9 cellular contexts compared by ENCODE assay signal in genomic region chr1:3623441-3624150, GRCh38. TPM values are rescaled to one million over a fixed set of nuclear protein-coding genes. Genes with fewer than 3 reads are reported as not detected.
A peak's percentile ranks its signal among the peaks of the same experiment; 100 is the strongest.
DNase-seq lines count a peak whose midpoint lies in the region; ATAC-seq and TF ChIP-seq lines count a peak whose summit lies in the region.
"Had no signal": no experiment of that assay in that cellular context is flagged by ENCODE, and none has a peak within 500 bp of the region (broad histone marks: within the 10 kb centered on the region; RNA-seq: fewer than 3 reads in every experiment).

No MANE protein-coding gene starts in this region.

- TF ChIP-seq EP300 in transverse colon (IDR thresholded peaks at IDR 0.05; ENCODE audit: low read depth): no peak

- peaks cover 7 to 13% of the 10 kb centered on the region in 2 donors for H3K36me3 ChIP-seq in lung (ENCODE audit: control insufficient read depth in 2 of 2, insufficient read depth in 2 of 2, low read length in 2 of 2)
- peaks cover 0 to 16% (median 5%) of the 10 kb centered on the region in 4 donors for H3K36me3 ChIP-seq in transverse colon

- CTCF ChIA-PET in MCF 10A (lab: Yijun Ruan, JAX): interaction anchor here (0.5 to 6.7 kb wide), 15 partner anchors 9 to 336 kb away, joined by 3 to 84 read pairs (median 4); no protein-coding TSS in a partner anchor

- H3K4me1 ChIP-seq in lung (ENCODE audit: control insufficient read depth in 2 of 2, insufficient read depth in 2 of 2, low read length in 2 of 2): peaks cover 6 to 10% of the 10 kb centered on the region in 2 donors
- H3K4me1 ChIP-seq in transverse colon: peaks cover 15 to 30% (median 26%) of the 10 kb centered on the region in 4 donors

- intact Hi-C loops in MCF 10A (cut with micrococcal nuclease) (loop anchor here (5.0 kb wide), 1 partner anchor 174 kb away; the partner anchor contains the start of gene LRRC47), transverse colon (cut with DNase I; ENCODE audit: low total_unique reads) (loop anchor here (10.0 kb wide), 1 partner anchor 1429 kb away; the partner anchor contains the start of gene FAAP20)

- no peak for DNase-seq in activated T-cell treated with anti-CD3 and anti-CD28 coated beads, Interleukin-2, amount 50 U/mL, for 4 hours
- no peak for DNase-seq in activated T-cell treated with anti-CD3 and anti-CD28 coated beads, Interleukin-2, amount 50 U/mL, for 48 hours
- DNase-seq in MCF 10A (ENCODE audit: unreplicated experiment): no peak
- no peak for DNase-seq in lung (ENCODE audit: low spot score)
- DNase-seq in transverse colon: no peak
- no peak for DNase-seq in G401 (ENCODE audit: low spot score)
- DNase-seq in HUDEP-2 (lab: John Stamatoyannopoulos, UW; ENCODE audit: unreplicated experiment in 76 of 76): no peak
- DNase-seq: NCI-H774 had no signal

- peak overlapping the region; percentile 93 for H3K4me3 Mint-ChIP-seq in activated T-cell treated with anti-CD3 and anti-CD28 coated beads, Interleukin-2, amount 50 U/mL, for 4 hours
- peak overlapping the region; percentile 98 for H3K4me3 Mint-ChIP-seq in MCF 10A (ENCODE audit: unreplicated experiment)

- H3K9me3 Mint-ChIP-seq in activated T-cell treated with anti-CD3 and anti-CD28 coated beads, Interleukin-2, amount 50 U/mL, for 4 hours: no peaks in the 10 kb centered on the region
- H3K9me3 Mint-ChIP-seq in MCF 10A (ENCODE audit: unreplicated experiment): no peaks in the 10 kb centered on the region

- H3K4me3 ChIP-seq in lung (peak overlapping the region; percentile 78), transverse colon (peak overlapping the region; percentile 78 to 98 (median 94))

- H3K4me1 Mint-ChIP-seq in activated T-cell treated with anti-CD3 and anti-CD28 coated beads, Interleukin-2, amount 50 U/mL, for 4 hours (ENCODE audit: low read depth): peaks cover 50% of the 10 kb centered on the region
- peaks cover 33% of the 10 kb centered on the region for H3K4me1 Mint-ChIP-seq in MCF 10A (ENCODE audit: insufficient read depth, unreplicated experiment)

- TF ChIP-seq CTCF in MCF 10A (IDR thresholded peaks at IDR 0.05; ENCODE audit: unreplicated experiment): no peak
- no peak for TF ChIP-seq CTCF in lung (IDR thresholded peaks at IDR 0.05; ENCODE audit: control extremely low read depth, extremely low read depth)
- no peak for TF ChIP-seq CTCF in transverse colon (IDR thresholded peaks at IDR 0.05)

- no peak for ATAC-seq in activated T-cell treated with anti-CD3 and anti-CD28 coated beads, Interleukin-2, amount 50 U/mL, for 4 hours
- no peak for ATAC-seq in lung (ENCODE audit: insufficient read depth, low FRiP score)
- no peak for ATAC-seq in GM19035 (IDR thresholded peaks at IDR 0.05; ENCODE audit: unreplicated experiment)

- H3K27ac ChIP-seq in lung (ENCODE audit: low read depth in 1 of 2, low read length in 1 of 2) (no peak overlapping the region), transverse colon (peak overlapping the region; percentile 82 to 94 (median 92))

- POLR2A ChIA-PET in MCF 10A (lab: Yijun Ruan, JAX): interaction anchor here (0.6 to 2.3 kb wide), 15 partner anchors 9 to 182 kb away, joined by 3 to 10 read pairs (median 3); partner anchors contain the start of gene WRAP73

- H3K27me3 ChIP-seq in lung (ENCODE audit: control insufficient read depth, insufficient read depth) (no peaks in the 10 kb centered on the region), transverse colon (no peaks in the 10 kb centered on the region)

- TF ChIP-seq POLR2A in transverse colon (IDR thresholded peaks at IDR 0.05): no peak

- H3K27me3 Mint-ChIP-seq in activated T-cell treated with anti-CD3 and anti-CD28 coated beads, Interleukin-2, amount 50 U/mL, for 4 hours (ENCODE audit: low read depth): no peaks in the 10 kb centered on the region
- no peaks in the 10 kb centered on the region for H3K27me3 Mint-ChIP-seq in MCF 10A (ENCODE audit: insufficient read depth, unreplicated experiment)

- in situ Hi-C loops in transverse colon (cut with MboI; ENCODE audit: low pct_ligation_motif_present in 1 of 4, low pct_unique_long_range_greater_than_20kb in 1 of 4, low sequenced_read_pairs in 3 of 4): loop anchor here in 1 of 4 donors (10.0 kb wide), 1 partner anchor 139 kb away; no protein-coding TSS in a partner anchor
- in situ Hi-C loops in G401 (cut with HindIII; ENCODE audit: low sequenced_read_pairs): no loop called here

- H3K27ac Mint-ChIP-seq in MCF 10A (ENCODE audit: low read depth, unreplicated experiment): peak overlapping the region; percentile 87

- WGBS in lung, 2 donors: 33 to 34% methylated on average over 21 of the region's 21 CpGs
- 39 to 44% methylated on average over 14 to 21 of the region's 21 CpGs for WGBS in transverse colon (ENCODE audit: low coverage in 1 of 2), 2 donors

- no TSS peak for BruUV-seq in MCF 10A (replicated peaks; lab: Mats Ljungman, UMichigan)

- no peaks in the 10 kb centered on the region for H3K36me3 Mint-ChIP-seq in activated T-cell treated with anti-CD3 and anti-CD28 coated beads, Interleukin-2, amount 50 U/mL, for 4 hours (ENCODE audit: insufficient read depth)
- peaks cover 23% of the 10 kb centered on the region for H3K36me3 Mint-ChIP-seq in MCF 10A (ENCODE audit: insufficient read depth, unreplicated experiment)

- H3K9me3 ChIP-seq in lung (ENCODE audit: control insufficient read depth in 2 of 2, insufficient read depth in 1 of 2, low read length in 1 of 2) (no peaks in the 10 kb centered on the region), transverse colon (no peaks in the 10 kb centered on the region)

RNA-seq across cellular contexts. Expression of gene TPRG1L, which starts 1.2 kb away (rescaled TPM):
- 10 to 100 TPM; 15.0 to 17.6 (median 16.0) TPM for total RNA-seq in activated T-cell treated with anti-CD3 and anti-CD28 coated beads, Interleukin-2, amount 50 U/mL, for 4 hours
- total RNA-seq in MCF 10A (2022) (21.9 and 29.7 TPM in 2 replicates), lung (10 to 100 TPM; 30.7 to 46.6 TPM), transverse colon (10 to 100 TPM; 24.5 to 86.8 (median 56.0) TPM)
- polyA plus RNA-seq in lung: 10 to 100 TPM; 24.1 to 35.1 TPM
- total RNA-seq in G401 (2014; rRNA removed; shearing (Covaris generic)): 19.2 and 21.7 TPM in 2 replicates

RNA-seq across cellular contexts. Expression of gene MEGF6, which starts 12.3 kb away (rescaled TPM):
- under 1 TPM; 0.43 to 0.98 (median 0.84) TPM for total RNA-seq in activated T-cell treated with anti-CD3 and anti-CD28 coated beads, Interleukin-2, amount 50 U/mL, for 4 hours
- total RNA-seq in MCF 10A (2022) (12.9 and 14.3 TPM in 2 replicates), lung (10 to 100 TPM; 44.1 to 54.2 TPM), transverse colon (10 to 100 TPM in 2 of 4 donors, 1 to 10 TPM in 2; 4.1 to 27.1 (median 11.4) TPM)
- polyA plus RNA-seq in lung: 10 to 100 TPM; 17.7 to 52.4 TPM
- total RNA-seq in G401 (2014; rRNA removed; shearing (Covaris generic)): 8.1 and 8.7 TPM in 2 replicates

RNA-seq across cellular contexts. Expression of gene WRAP73, which starts 26.3 kb away (rescaled TPM):
- total RNA-seq in activated T-cell treated with anti-CD3 and anti-CD28 coated beads, Interleukin-2, amount 50 U/mL, for 4 hours: 10 to 100 TPM; 32.7 to 36.3 (median 34.5) TPM
- total RNA-seq in MCF 10A (2022) (25.3 and 29.8 TPM in 2 replicates), lung (10 to 100 TPM; 17.3 to 24.7 TPM), transverse colon (10 to 100 TPM; 19.7 to 30.4 (median 25.5) TPM)
- 10 to 100 TPM; 20.9 to 25.3 TPM for polyA plus RNA-seq in lung
- total RNA-seq in G401 (2014; rRNA removed; shearing (Covaris generic)): 34.5 and 40.8 TPM in 2 replicates

RNA-seq across cellular contexts. Expression of gene TP73, which starts 28.7 kb away (rescaled TPM):
- under 1 TPM; 0.05 to 0.16 (median 0.08) TPM for total RNA-seq in activated T-cell treated with anti-CD3 and anti-CD28 coated beads, Interleukin-2, amount 50 U/mL, for 4 hours
- total RNA-seq in MCF 10A (2022): 0.37 and 0.82 TPM in 2 replicates
- total RNA-seq in lung: 10 to 100 TPM in 1 of 2 donors, 1 to 10 TPM in 1; 2.5 to 12.3 TPM
- polyA plus RNA-seq in lung: 1 to 10 TPM; 1.7 to 2.0 TPM
- total RNA-seq in transverse colon: under 1 TPM in 2 of 4 donors, not detected in 2; 0.20 to 0.32 TPM
- 0.86 and 2.4 TPM in 2 replicates for total RNA-seq in G401 (2014; rRNA removed; shearing (Covaris generic))

Comparison
In these comparisons a context has a peak if more than half of its experiments do, and no peak if none do; other contexts are left out.
1. H3K27ac ChIP-seq: peak in transverse colon (4 of 4); none in lung (0 of 2).